ENCODE assay signal across 9 cellular contexts in the genomic region with DNA sequence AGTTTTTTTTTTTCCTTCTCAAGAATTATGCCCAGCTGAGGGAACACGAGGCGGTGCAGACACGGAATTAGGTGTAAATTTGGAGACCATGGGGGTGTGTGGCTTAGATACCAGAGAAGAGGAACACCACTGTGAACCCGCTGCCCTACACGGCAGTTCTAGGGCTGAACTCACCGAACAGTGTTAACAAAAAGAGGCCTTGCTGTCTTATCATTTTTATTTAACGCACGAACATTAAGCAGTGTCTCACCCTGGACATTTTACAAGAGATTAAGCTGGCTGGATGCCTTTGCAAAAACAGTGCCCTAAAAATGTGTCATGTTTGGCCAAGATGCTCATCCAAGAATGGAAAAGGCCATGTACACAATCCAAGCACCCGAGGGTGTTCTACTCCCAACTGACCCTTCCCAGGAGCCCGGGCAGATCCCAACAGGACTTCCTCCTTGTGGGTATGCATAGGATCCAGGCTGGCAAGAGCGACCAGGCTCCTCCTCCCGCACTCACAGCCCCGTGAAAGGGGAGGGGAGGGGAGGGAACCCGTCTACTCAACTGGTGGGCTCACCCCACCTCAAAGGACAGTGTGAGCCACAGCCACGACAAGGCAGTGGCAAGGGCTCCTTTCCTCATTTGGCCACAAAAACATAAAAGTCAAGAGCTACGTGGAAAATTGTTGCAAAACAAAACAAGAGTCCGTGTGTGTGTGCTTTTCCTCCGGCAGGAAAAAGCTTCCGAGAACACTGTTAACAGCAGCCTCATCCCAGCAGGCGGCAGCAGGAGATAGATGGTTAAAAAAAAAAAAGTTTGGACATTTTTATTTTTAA. TPM values are rescaled to one million over a fixed set of nuclear protein-coding genes. Genes with fewer than 3 reads are reported as not detected.
DNase-seq lines count a peak whose midpoint lies in the region; ATAC-seq and TF ChIP-seq lines count a peak whose summit lies in the region.
"Had no signal": no experiment of that assay in that cellular context is flagged by ENCODE, and none has a peak within 500 bp of the region (broad histone marks: within the 10 kb centered on the region; RNA-seq: fewer than 3 reads in every experiment).

No MANE protein-coding gene starts in this region.

- peak overlapping the region; percentile 40 for H2AFZ ChIP-seq in parathyroid adenoma

- H3K4me2 ChIP-seq in parathyroid adenoma (ENCODE audit: low read length), result peak overlapping the region; percentile 52

- peaks cover 10% of the 10 kb centered on the region for H3K79me2 ChIP-seq in parathyroid adenoma

- peaks cover 6% of the 10 kb centered on the region for H3K4me1 ChIP-seq in parathyroid adenoma

- DNase-seq in CMK (ENCODE audit: low read depth) (peak; percentile 49), fibroblast of villous mesenchyme (ENCODE audit: low read depth) (peak; percentile 74), ecto neural progenitor cell (ENCODE audit: low spot score) (no peak), NOMO-1 treated with DMSO at 0.1 percent for 48 hours (lab: John Stamatoyannopoulos, UW; ENCODE audit: unreplicated experiment) (no peak)
- DNase-seq in activated naive CD4-positive, alpha-beta T cell treated with Interleukin-2 at 50 U/mL for 16 hours, result no peak

- ATAC-seq in SK-N-SH treated with all-trans-retinoic acid at 6 μM for 48 hours, result peak; percentile 78
- ATAC-seq in GM18517 (IDR thresholded peaks at IDR 0.05; ENCODE audit: unreplicated experiment), result no peak

- peak overlapping the region; percentile 51 for H3K4me3 ChIP-seq in fibroblast of villous mesenchyme (ENCODE audit: low read depth, low read length)
- H3K4me3 ChIP-seq in parathyroid adenoma (ENCODE audit: low read depth, low read length), result peak overlapping the region; percentile 8
- H3K4me3 ChIP-seq: SJSA1 had no signal

- TF ChIP-seq CTCF in fibroblast of villous mesenchyme (IDR thresholded peaks at IDR 0.05; ENCODE audit: insufficient read depth, low read depth, low read length), result peak; percentile 59
- no peak for TF ChIP-seq CTCF in parathyroid adenoma (IDR thresholded peaks at IDR 0.05)

- peak overlapping the region; percentile 82 for H3K27ac ChIP-seq in parathyroid adenoma

- H3K36me3 ChIP-seq in parathyroid adenoma (ENCODE audit: control insufficient read depth, insufficient read depth, low read length), result no peaks in the 10 kb centered on the region
- H3K36me3 ChIP-seq: SJSA1 had no signal

- H3K9me3 ChIP-seq in parathyroid adenoma (ENCODE audit: control insufficient read depth, low read length), result no peaks in the 10 kb centered on the region
- H3K9me3 ChIP-seq: SJSA1 had no signal

- no peaks in the 10 kb centered on the region for H3K27me3 ChIP-seq in parathyroid adenoma (ENCODE audit: control insufficient read depth, insufficient read depth, low read length)
- H3K27me3 ChIP-seq: SJSA1 had no signal

- H3K9ac ChIP-seq in parathyroid adenoma, result no peak overlapping the region

TF ChIP-seq in SK-N-SH treated with all-trans-retinoic acid at 6 μM for 48 hours, 23 proteins besides CTCF, POLR2A, EP300 and RAD21:
- TF ChIP-seq ARNTL (CRISPR knock-in tag; IDR thresholded peaks at IDR 0.05; ENCODE audit: borderline replicate concordance, low read depth) (no peak), CREB5 (CRISPR knock-in tag; IDR thresholded peaks at IDR 0.05; ENCODE audit: low read depth) (no peak), OSR1 (CRISPR knock-in tag; IDR thresholded peaks at IDR 0.05) (no peak), GLIS3 (CRISPR knock-in tag; IDR thresholded peaks at IDR 0.05) (no peak), TSHZ2 (CRISPR knock-in tag; IDR thresholded peaks at IDR 0.05) (no peak), ZFP30 (CRISPR knock-in tag; IDR thresholded peaks at IDR 0.05) (no peak), BACH2 (CRISPR knock-in tag; IDR thresholded peaks at IDR 0.05; ENCODE audit: borderline replicate concordance) (no peak)
- TF ChIP-seq, protein P1, sequence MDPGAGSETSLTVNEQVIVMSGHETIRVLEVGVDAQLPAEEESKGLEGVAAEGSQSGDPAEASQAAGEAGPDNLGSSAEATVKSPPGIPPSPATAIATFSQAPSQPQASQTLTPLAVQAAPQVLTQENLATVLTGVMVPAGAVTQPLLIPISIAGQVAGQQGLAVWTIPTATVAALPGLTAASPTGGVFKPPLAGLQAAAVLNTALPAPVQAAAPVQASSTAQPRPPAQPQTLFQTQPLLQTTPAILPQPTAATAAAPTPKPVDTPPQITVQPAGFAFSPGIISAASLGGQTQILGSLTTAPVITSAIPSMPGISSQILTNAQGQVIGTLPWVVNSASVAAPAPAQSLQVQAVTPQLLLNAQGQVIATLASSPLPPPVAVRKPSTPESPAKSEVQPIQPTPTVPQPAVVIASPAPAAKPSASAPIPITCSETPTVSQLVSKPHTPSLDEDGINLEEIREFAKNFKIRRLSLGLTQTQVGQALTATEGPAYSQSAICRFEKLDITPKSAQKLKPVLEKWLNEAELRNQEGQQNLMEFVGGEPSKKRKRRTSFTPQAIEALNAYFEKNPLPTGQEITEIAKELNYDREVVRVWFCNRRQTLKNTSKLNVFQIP (CRISPR knock-in tag; IDR thresholded peaks at IDR 0.05; ENCODE audit: borderline replicate concordance, low read depth), result no peak

RNA-seq across cellular contexts. Expression of gene C2CD2, which starts 20.3 kb away (rescaled TPM):
- 22.2 and 25.0 TPM in 2 replicates for total RNA-seq in fibroblast of villous mesenchyme

RNA-seq across cellular contexts. Expression of gene PRDM15, which starts 54.3 kb away (rescaled TPM):
- total RNA-seq in fibroblast of villous mesenchyme, result 4.2 and 5.2 TPM in 2 replicates

Comparison
In these comparisons a context has a peak if more than half of its experiments do, and no peak if none do; other contexts are left out.
1. DNase-seq: peak in CMK (single experiment) and fibroblast of villous mesenchyme (single experiment); none in ecto neural progenitor cell (single experiment), NOMO-1 treated with DMSO at 0.1 percent for 48 hours (single experiment) and activated naive CD4-positive, alpha-beta T cell treated with Interleukin-2 at 50 U/mL for 16 hours (single experiment).